Comparison of ENCODE assay signal across 8 cellular contexts in the genomic region with DNA sequence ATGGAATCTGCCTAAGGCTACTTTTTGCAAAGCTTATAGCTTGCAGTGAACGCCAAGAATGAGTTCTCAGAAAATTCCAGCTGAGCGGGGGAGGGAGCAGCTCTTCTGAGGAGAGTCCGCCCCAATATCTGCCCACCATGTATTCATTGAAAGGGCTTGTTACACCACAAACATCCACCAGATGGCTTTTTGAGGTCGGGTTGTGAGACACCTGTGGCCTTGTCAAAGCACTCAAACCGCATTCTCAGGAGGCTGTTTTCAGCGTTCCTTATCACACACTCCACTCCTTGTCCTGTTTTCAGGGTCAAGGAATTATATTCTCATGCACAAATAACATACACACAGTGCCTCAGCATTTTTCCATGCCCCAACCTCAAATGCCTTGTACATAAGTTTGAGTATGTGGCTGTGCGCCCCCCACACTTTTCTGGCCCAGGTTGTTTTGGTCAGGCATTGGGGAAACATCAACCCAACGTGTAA. TPM values are rescaled to one million over a fixed set of nuclear protein-coding genes. Genes with fewer than 3 reads are reported as not detected.
DNase-seq lines count a peak whose midpoint lies in the region; ATAC-seq and TF ChIP-seq lines count a peak whose summit lies in the region.

No MANE protein-coding gene starts in this region.

- no peaks in the 10 kb centered on the region for H3K79me2 ChIP-seq in DOHH2 (ENCODE audit: control insufficient read depth, low read length)

- peak; percentile 77 for ATAC-seq in activated CD4-positive, alpha-beta T cell treated with anti-CD3 and anti-CD28 coated beads for 36 hours
- no peak for ATAC-seq in GM21528 (IDR thresholded peaks at IDR 0.05; ENCODE audit: low FRiP score, unreplicated experiment)

- no peak overlapping the region for H3K27ac ChIP-seq in DOHH2 (ENCODE audit: low read depth, low read length)

- no peaks in the 10 kb centered on the region for H3K4me1 ChIP-seq in DOHH2 (ENCODE audit: control insufficient read depth, low read length)

- no peak overlapping the region for H3K27ac Mint-ChIP-seq in activated CD4-positive, alpha-beta T cell treated with anti-CD3 and anti-CD28 coated beads for 36 hours

- peaks cover 30% of the 10 kb centered on the region for H3K27me3 ChIP-seq in DOHH2 (ENCODE audit: control insufficient read depth, low read length)

- H3K4me1 Mint-ChIP-seq in activated CD4-positive, alpha-beta T cell treated with anti-CD3 and anti-CD28 coated beads for 36 hours = peaks cover 20% of the 10 kb centered on the region

- peak; percentile 34 for DNase-seq in HCEC 1CT
- peak; percentile 16 for DNase-seq in NCI-H2196 treated with DMSO at 0.1 percent for 48 hours (lab: John Stamatoyannopoulos, UW; ENCODE audit: unreplicated experiment)
- DNase-seq in activated CD4-positive, alpha-beta T cell treated with anti-CD3 and anti-CD28 coated beads for 36 hours = peak; percentile 70
- peak; percentile 36 to 70 for DNase-seq in dermis microvascular lymphatic vessel endothelial cell (ENCODE audit: low read depth in 2 of 2)
- peak; percentile 77 for DNase-seq in medulla oblongata (ENCODE audit: extremely low spot score)
- DNase-seq in stimulated activated CD8-positive, alpha-beta memory T cell treated with anti-CD3 and anti-CD28 coated beads, Interleukin-4, amount 100 ng/mL, for 48 hours = peak; percentile 54

- H3K9me3 Mint-ChIP-seq in activated CD4-positive, alpha-beta T cell treated with anti-CD3 and anti-CD28 coated beads for 36 hours (ENCODE audit: low read depth) = no peaks in the 10 kb centered on the region

- no peaks in the 10 kb centered on the region for H4K20me1 ChIP-seq in DOHH2 (ENCODE audit: control insufficient read depth, insufficient read depth, low read depth, low read length)

- H3K9me2 ChIP-seq in DOHH2 (replicated peaks; ENCODE audit: control insufficient read depth, low read length) = no peaks in the 10 kb centered on the region

- no peak overlapping the region for H3K4me3 ChIP-seq in DOHH2 (ENCODE audit: low read length)

- intact Hi-C loops in activated CD4-positive, alpha-beta T cell treated with anti-CD3 and anti-CD28 coated beads for 36 hours (cut with DNase I, micrococcal nuclease) = loop anchor here (1.0 to 5.0 kb wide), 4 partner anchors 320 to 588 kb away; no protein-coding TSS in a partner anchor

- no peak overlapping the region for H3K4me3 Mint-ChIP-seq in activated CD4-positive, alpha-beta T cell treated with anti-CD3 and anti-CD28 coated beads for 36 hours

- no peaks in the 10 kb centered on the region for H3K36me3 ChIP-seq in DOHH2 (ENCODE audit: control insufficient read depth, low read length)

- H3F3A ChIP-seq in DOHH2 (ENCODE audit: control insufficient read depth, insufficient read depth) = no peaks in the 10 kb centered on the region

- peaks cover 7% of the 10 kb centered on the region for H3K27me3 Mint-ChIP-seq in activated CD4-positive, alpha-beta T cell treated with anti-CD3 and anti-CD28 coated beads for 36 hours

- no peaks in the 10 kb centered on the region for H3K9me3 ChIP-seq in DOHH2 (ENCODE audit: control insufficient read depth, insufficient read depth, low read length)

- CTCF ChIA-PET in activated CD4-positive, alpha-beta T cell treated with anti-CD3 and anti-CD28 coated beads for 36 hours (lab: Charles Lee) = interaction anchor here (0.6 to 5.6 kb wide), 23 partner anchors 9 to 588 kb away, joined by 3 to 38 read pairs (median 4); a partner anchor contains a TSS

- H3K36me3 Mint-ChIP-seq in activated CD4-positive, alpha-beta T cell treated with anti-CD3 and anti-CD28 coated beads for 36 hours (ENCODE audit: low read depth) = no peaks in the 10 kb centered on the region

- peak; percentile 62 for TF ChIP-seq CTCF in DOHH2 (IDR thresholded peaks at IDR 0.05; ENCODE audit: low read depth, low read length, poor library complexity, severe bottlenecking)

- H3K4me2 ChIP-seq in DOHH2 (ENCODE audit: low read length) = no peak overlapping the region

- POLR2A ChIA-PET in activated CD4-positive, alpha-beta T cell treated with anti-CD3 and anti-CD28 coated beads for 36 hours (lab: Charles Lee) = no interaction called here

RNA-seq across cellular contexts. Expression of a gene that starts 3.9 kb away (rescaled TPM):
- total RNA-seq in activated CD4-positive, alpha-beta T cell treated with anti-CD3 and anti-CD28 coated beads for 36 hours = 1 to 10 TPM; 1.3 to 1.4 TPM
- 0.13 TPM in 1 of 2 replicates, not detected in the other for total RNA-seq in dermis microvascular lymphatic vessel endothelial cell

RNA-seq across cellular contexts. Expression of a gene that starts 19.3 kb away (rescaled TPM):
- total RNA-seq in activated CD4-positive, alpha-beta T cell treated with anti-CD3 and anti-CD28 coated beads for 36 hours = not detected
- not detected in 2 replicates for total RNA-seq in dermis microvascular lymphatic vessel endothelial cell

RNA-seq across cellular contexts. Expression of a gene that starts 31.7 kb away (rescaled TPM):
- total RNA-seq in activated CD4-positive, alpha-beta T cell treated with anti-CD3 and anti-CD28 coated beads for 36 hours = 1 to 10 TPM; 3.1 to 3.5 TPM
- total RNA-seq in dermis microvascular lymphatic vessel endothelial cell = 0.90 and 1.5 TPM in 2 replicates

RNA-seq across cellular contexts. Expression of a gene that starts 33.7 kb away (rescaled TPM):
- total RNA-seq in activated CD4-positive, alpha-beta T cell treated with anti-CD3 and anti-CD28 coated beads for 36 hours = 1 to 10 TPM; 5.3 to 6.0 TPM
- total RNA-seq in dermis microvascular lymphatic vessel endothelial cell = 5.1 and 5.8 TPM in 2 replicates

RNA-seq across cellular contexts. Expression of a gene that starts 52.2 kb away (rescaled TPM):
- under 1 TPM in 1 of 2 experiments, not detected in 1; 0.05 TPM for total RNA-seq in activated CD4-positive, alpha-beta T cell treated with anti-CD3 and anti-CD28 coated beads for 36 hours
- total RNA-seq in dermis microvascular lymphatic vessel endothelial cell = not detected in 2 replicates

Comparison
In these comparisons a context has a peak if more than half of its experiments do, and no peak if none do; other contexts are left out.
1. DNase-seq: peak in every context shown above with its lines; median percentile 77 in medulla oblongata; 70 in activated CD4-positive, alpha-beta T cell treated with anti-CD3 and anti-CD28 coated beads for 36 hours; 54 in stimulated activated CD8-positive, alpha-beta memory T cell treated with anti-CD3 and anti-CD28 coated beads, Interleukin-4, amount 100 ng/mL, for 48 hours; 53 in dermis microvascular lymphatic vessel endothelial cell; 34 in HCEC 1CT; 16 in NCI-H2196 treated with DMSO at 0.1 percent for 48 hours.